In the genomic region with DNA sequence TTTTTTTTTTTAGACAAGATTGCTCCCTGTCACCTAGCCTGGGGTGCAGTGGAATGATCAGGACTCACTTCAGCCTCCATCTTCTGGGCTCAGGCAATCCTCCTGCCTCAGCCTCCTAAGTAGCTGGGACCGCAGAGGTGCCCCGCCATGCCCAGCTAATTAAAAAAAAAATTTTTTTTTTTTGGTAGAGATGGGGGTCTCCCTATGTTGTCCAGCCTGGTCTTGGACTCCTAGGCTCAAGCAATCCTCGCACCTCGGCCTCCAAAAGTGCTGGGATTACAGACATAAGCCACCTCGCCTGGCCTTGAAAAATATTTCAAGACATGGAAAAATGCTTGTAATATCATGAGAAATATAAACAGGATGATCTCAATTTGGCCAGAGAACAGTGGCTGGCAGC, we compare ENCODE assay signal across 5 cellular contexts.
"Had no signal": no experiment of that assay in that cellular context is flagged by ENCODE, and none has a peak within 500 bp of the region (broad histone marks: within the 10 kb centered on the region; RNA-seq: fewer than 3 reads in every experiment).

No MANE protein-coding gene starts in this region.

- H3K4me1 ChIP-seq: uterus had no signal

- H3K4me3 ChIP-seq: left ventricle myocardium inferior, tibial artery, uterus had no signal

- H3K9me3 ChIP-seq: left ventricle myocardium inferior, tibial artery, uterus had no signal

- H3K27me3 ChIP-seq: tibial artery, uterus had no signal

- H3K27ac ChIP-seq: left ventricle myocardium inferior, tibial artery, uterus had no signal

- DNase-seq: left ventricle myocardium inferior, T1000, uterus had no signal

- H3K36me3 ChIP-seq: left ventricle myocardium inferior, tibial artery, uterus had no signal

- FAIRE-seq: endothelial cell of umbilical vein had no signal
